ENCODE assay signal across 9 cellular contexts in genomic region chr4:52588097-52588496, GRCh38.
DNase-seq lines count a peak whose midpoint lies in the region; ATAC-seq and TF ChIP-seq lines count a peak whose summit lies in the region.
"Had no signal": no experiment of that assay in that cellular context is flagged by ENCODE, and none has a peak within 500 bp of the region (broad histone marks: within the 10 kb centered on the region; RNA-seq: fewer than 3 reads in every experiment).

No MANE protein-coding gene starts in this region.

- H3K9me3 ChIP-seq in H9 (ENCODE audit: control insufficient read depth, low read depth, low read length) = no peaks in the 10 kb centered on the region

- H2BK5ac ChIP-seq in H9 (ENCODE audit: insufficient read length, low read length) = no peak overlapping the region

- no peak overlapping the region for H3K4me2 ChIP-seq in H9 (ENCODE audit: insufficient read depth, insufficient read length, low read length)

- WGBS in H9 (ENCODE audit: extremely low coverage, insufficient read length, low lambda C conversion rate) = no CpG with 5 or more reads among the region's 2 CpGs

- no peak overlapping the region for H3K4ac ChIP-seq in H9 (ENCODE audit: low read depth, low read length)

- no peak overlapping the region for H3K18ac ChIP-seq in H9 (ENCODE audit: insufficient read length, low read depth, low read length)

- no peak overlapping the region for H3T11ph ChIP-seq in H9 (ENCODE audit: low read length)

- no peak overlapping the region for H2BK120ac ChIP-seq in H9 (ENCODE audit: low read depth, low read length, poor library complexity, severe bottlenecking)

- H3K27me3 Mint-ChIP-seq in H9 (ENCODE audit: low read depth) = no peaks in the 10 kb centered on the region

- peaks cover 7 to 12% (median 10%) of the 10 kb centered on the region in 3 experiments for H3K36me3 Mint-ChIP-seq in H9 (ENCODE audit: insufficient read depth in 1 of 3, low read depth in 3 of 3)

- no peak overlapping the region; a peak in 1 of 7 replicates for H3K27ac Mint-ChIP-seq in H9

- H3K14ac ChIP-seq in H9 (ENCODE audit: insufficient read depth, low read length) = no peak overlapping the region

- no peak overlapping the region for H3K4me3 ChIP-seq in fibroblast of villous mesenchyme (ENCODE audit: low read depth, low read length)

- DNase-seq in ELF-1 (ENCODE audit: low read depth, low spot score) (peak; percentile 70), H9 (peak; percentile 73), SW480 (ENCODE audit: low spot score) (peak; percentile 13), fibroblast of villous mesenchyme (ENCODE audit: low read depth) (peak; percentile 50), retina (peak; percentile 48), NCI-H526 treated with DMSO at 0.1 percent for 48 hours (lab: John Stamatoyannopoulos, UW) (no peak), T-helper 9 cell (no peak)

- no peak overlapping the region for H2AK5ac ChIP-seq in H9 (ENCODE audit: insufficient read length, low read length)

- H3K4me1 ChIP-seq in H9 (ENCODE audit: insufficient read depth, low read length) = no peaks in the 10 kb centered on the region

- peak; percentile 76 for TF ChIP-seq CTCF in H9 (conservative IDR thresholded peaks at IDR 0.05)
- TF ChIP-seq CTCF in fibroblast of villous mesenchyme (IDR thresholded peaks at IDR 0.05; ENCODE audit: insufficient read depth, low read depth, low read length) = peak; percentile 55

- H3K4me3 Mint-ChIP-seq in H9 = no peak overlapping the region

- no peak overlapping the region for H2AFZ ChIP-seq in H9 (ENCODE audit: low read length)

- no peak overlapping the region for H4K8ac ChIP-seq in H9 (replicated peaks; ENCODE audit: insufficient read length, low read depth, low read length)

- no peaks in the 10 kb centered on the region for H3K23me2 ChIP-seq in H9 (ENCODE audit: insufficient read length, low read depth, low read length, poor library complexity, severe bottlenecking)

- no peaks in the 10 kb centered on the region for H3K27me3 ChIP-seq in H9 (ENCODE audit: insufficient read depth, low read length)

- H3K79me1 ChIP-seq in H9 (ENCODE audit: insufficient read depth, low read depth, low read length, poor library complexity, severe bottlenecking) = no peaks in the 10 kb centered on the region

- no peak overlapping the region for H2BK20ac ChIP-seq in H9 (ENCODE audit: low read depth, low read length, poor library complexity, severe bottlenecking)

- no peak overlapping the region for H3K9ac ChIP-seq in H9 (ENCODE audit: extremely low read depth, insufficient read length, low read length)

- no peak overlapping the region for H3K27ac ChIP-seq in H9 (ENCODE audit: insufficient read length, low read depth, low read length)

- no peaks in the 10 kb centered on the region; a peak in 1 of 5 replicates for H3K9me3 Mint-ChIP-seq in H9
- H3K9me3 Mint-ChIP-seq: T-helper 1 cell treated with Interleukin-12 subunit alpha and Interleukin-12 subunit beta and Interleukin-4 antibody, amounts not matched to agents 30 μg/mL and 1 μg/mL, for 36 hours had no signal

- no peaks in the 10 kb centered on the region for H4K20me1 ChIP-seq in H9 (ENCODE audit: control insufficient read depth, insufficient read depth, insufficient read length)

- ATAC-seq in GM18858 (IDR thresholded peaks at IDR 0.05; ENCODE audit: unreplicated experiment) = no peak

- no peak overlapping the region for H4K91ac ChIP-seq in H9 (ENCODE audit: insufficient read length, low read depth, low read length)

- no peak overlapping the region for H2BK12ac ChIP-seq in H9 (ENCODE audit: insufficient read length, low read depth, low read length)

- no peak overlapping the region for H3K23ac ChIP-seq in H9 (ENCODE audit: insufficient read length, low read depth, low read length)

- H3K79me2 ChIP-seq in H9 (ENCODE audit: insufficient read depth, low read length) = no peaks in the 10 kb centered on the region

- peaks cover 28% of the 10 kb centered on the region in 2 experiments for H3K4me1 Mint-ChIP-seq in H9

- no peak overlapping the region for H3K56ac ChIP-seq in H9 (ENCODE audit: insufficient read length, low read depth, low read length)

- H4K5ac ChIP-seq in H9 (ENCODE audit: insufficient read length, low read depth, low read length) = no peak overlapping the region

- no peak overlapping the region for H2BK15ac ChIP-seq in H9 (ENCODE audit: low read depth, low read length)

Comparison
In these comparisons a context has a peak if more than half of its experiments do, and no peak if none do; other contexts are left out.
1. DNase-seq: peak in ELF-1 (single experiment), H9 (single experiment), SW480 (single experiment), fibroblast of villous mesenchyme (single experiment) and retina (single experiment); none in NCI-H526 treated with DMSO at 0.1 percent for 48 hours (single experiment) and T-helper 9 cell (single experiment).